Comparison of ENCODE assay signal across 1 cellular context in genomic region chr16:54284319-54284930, GRCh38.
A peak's percentile ranks its signal among the peaks of the same experiment; 100 is the strongest.
TF ChIP-seq lines count a peak whose summit lies in the region.

No MANE protein-coding gene starts in this region.

TF ChIP-seq in HepG2, 621 proteins besides CTCF, POLR2A, EP300 and RAD21 (continued from another document and continues in another):
- 0 out of 2 replicates have a peak, but pooled peaks have one; percentile 70 for TF ChIP-seq ZXDC (CRISPR knock-in tag; IDR thresholded peaks at IDR 0.05)
- TF ChIP-seq UBTF (CRISPR knock-in tag; IDR thresholded peaks at IDR 0.05) = peak; percentile 50; the same call in 1 of the 2 replicates
- TF ChIP-seq ARNT2 (CRISPR knock-in tag; IDR thresholded peaks at IDR 0.05; ENCODE audit: low read depth) = no peak; the same call in 1 of the 2 replicates
- TF ChIP-seq JUNB (CRISPR knock-in tag; IDR thresholded peaks at IDR 0.05; ENCODE audit: borderline replicate concordance) = no peak
- no peak for TF ChIP-seq U2AF2 (IDR thresholded peaks at IDR 0.05; ENCODE audit: low read depth, low read length)
- TF ChIP-seq PATZ1 (CRISPR knock-in tag; IDR thresholded peaks at IDR 0.05) = peak; percentile 73
- no peak for TF ChIP-seq ZNF570 (CRISPR knock-in tag; IDR thresholded peaks at IDR 0.05; ENCODE audit: borderline replicate concordance)
- peak; percentile 71; the same call in 1 of the 2 replicates for TF ChIP-seq ZFP82 (CRISPR knock-in tag; IDR thresholded peaks at IDR 0.05; ENCODE audit: borderline replicate concordance)
- peak; percentile 29; the same call in 1 of the 2 replicates for TF ChIP-seq ZSCAN20 (CRISPR knock-in tag; IDR thresholded peaks at IDR 0.05; ENCODE audit: borderline replicate concordance)
- TF ChIP-seq KDM2A (CRISPR knock-in tag; IDR thresholded peaks at IDR 0.05; ENCODE audit: borderline replicate concordance, low read depth) = 0 out of 2 replicates have a peak, but pooled peaks have one; percentile 11
- peak; percentile 79 for TF ChIP-seq HNRNPLL (IDR thresholded peaks at IDR 0.05; ENCODE audit: low read depth, low read length, poor library complexity, severe bottlenecking)
- TF ChIP-seq ZNF687 (CRISPR knock-in tag; IDR thresholded peaks at IDR 0.05) = peak; percentile 61
- peak; percentile 17 for TF ChIP-seq AGO1 (IDR thresholded peaks at IDR 0.05; ENCODE audit: low read depth, low read length, poor library complexity, severe bottlenecking)
- TF ChIP-seq ZC3H13 (CRISPR knock-in tag; IDR thresholded peaks at IDR 0.05) = peak; percentile 95
- TF ChIP-seq ATF7-NPFF (CRISPR knock-in tag; IDR thresholded peaks at IDR 0.05; ENCODE audit: low read depth) = peak; percentile 26; the same call in 1 of the 2 replicates
- peak; percentile 82 for TF ChIP-seq AGO2 (optimal IDR thresholded peaks at IDR 0.05; ENCODE audit: low read depth, low read length)
- no peak for TF ChIP-seq ZNF296 (CRISPR knock-in tag; conservative IDR thresholded peaks at IDR 0.05)
- peak; percentile 5 for TF ChIP-seq ASH2L (IDR thresholded peaks at IDR 0.05; ENCODE audit: insufficient read length, low read depth, low read length)
- 0 out of 2 replicates have a peak, but pooled peaks have one; percentile 37 for TF ChIP-seq ZNF558 (CRISPR knock-in tag; IDR thresholded peaks at IDR 0.05; ENCODE audit: borderline replicate concordance)
- 0 out of 2 replicates have a peak, but pooled peaks have one; percentile 62 for TF ChIP-seq TMF1 (CRISPR knock-in tag; IDR thresholded peaks at IDR 0.05; ENCODE audit: low read depth)
- TF ChIP-seq SETDB1 (CRISPR knock-in tag; IDR thresholded peaks at IDR 0.05; ENCODE audit: borderline replicate concordance) = no peak
- peak; percentile 29 for TF ChIP-seq KAT7 (CRISPR knock-in tag; IDR thresholded peaks at IDR 0.05; ENCODE audit: borderline replicate concordance)
- TF ChIP-seq ETV5 (CRISPR knock-in tag; IDR thresholded peaks at IDR 0.05; ENCODE audit: borderline replicate concordance) = peak; percentile 4; the same call in 1 of the 2 replicates
- TF ChIP-seq ZSCAN21 (CRISPR knock-in tag; IDR thresholded peaks at IDR 0.05; ENCODE audit: borderline replicate concordance) = peak; percentile 7; the same call in 1 of the 2 replicates
- TF ChIP-seq HNRNPK (IDR thresholded peaks at IDR 0.05; ENCODE audit: low read depth, low read length, poor library complexity, severe bottlenecking) = peak; percentile 22
- 0 out of 2 replicates have a peak, but pooled peaks have one; percentile 70 for TF ChIP-seq SAFB2 (CRISPR knock-in tag; IDR thresholded peaks at IDR 0.05; ENCODE audit: borderline replicate concordance, low read depth)
- TF ChIP-seq RBFOX2 (IDR thresholded peaks at IDR 0.05; ENCODE audit: low read depth, low read length) = peak; percentile 81
- 0 out of 2 replicates have a peak, but pooled peaks have one; percentile 39 for TF ChIP-seq FUBP1 (CRISPR knock-in tag; IDR thresholded peaks at IDR 0.05; ENCODE audit: borderline replicate concordance)
- TF ChIP-seq ZSCAN31 (CRISPR knock-in tag; IDR thresholded peaks at IDR 0.05; ENCODE audit: low read depth) = peak; percentile 63; the same call in 1 of the 2 replicates
- TF ChIP-seq EED (CRISPR knock-in tag; IDR thresholded peaks at IDR 0.05) = peak; percentile 39; the same call in 1 of the 2 replicates
- TF ChIP-seq SAP130 (CRISPR knock-in tag; IDR thresholded peaks at IDR 0.05; ENCODE audit: low read depth) = peak; percentile 42; the same call in 1 of the 2 replicates
- no peak for TF ChIP-seq NFE2L1 (CRISPR knock-in tag; IDR thresholded peaks at IDR 0.05; ENCODE audit: borderline replicate concordance)
- 0 out of 2 replicates have a peak, but pooled peaks have one; percentile 30 for TF ChIP-seq THRA (CRISPR knock-in tag; IDR thresholded peaks at IDR 0.05; ENCODE audit: borderline replicate concordance)
- TF ChIP-seq ZNF12 (CRISPR knock-in tag; IDR thresholded peaks at IDR 0.05) = no peak
- 0 out of 2 replicates have a peak, but pooled peaks have one; percentile 5 for TF ChIP-seq PHF21A (CRISPR knock-in tag; IDR thresholded peaks at IDR 0.05)
- TF ChIP-seq TBX2 (CRISPR knock-in tag; IDR thresholded peaks at IDR 0.05; ENCODE audit: borderline replicate concordance) = 0 out of 2 replicates have a peak, but pooled peaks have one; percentile 19
- no peak for TF ChIP-seq ZNF605 (CRISPR knock-in tag; IDR thresholded peaks at IDR 0.05)
